Comparison of ENCODE assay signal across 1 cellular context in the genomic region with DNA sequence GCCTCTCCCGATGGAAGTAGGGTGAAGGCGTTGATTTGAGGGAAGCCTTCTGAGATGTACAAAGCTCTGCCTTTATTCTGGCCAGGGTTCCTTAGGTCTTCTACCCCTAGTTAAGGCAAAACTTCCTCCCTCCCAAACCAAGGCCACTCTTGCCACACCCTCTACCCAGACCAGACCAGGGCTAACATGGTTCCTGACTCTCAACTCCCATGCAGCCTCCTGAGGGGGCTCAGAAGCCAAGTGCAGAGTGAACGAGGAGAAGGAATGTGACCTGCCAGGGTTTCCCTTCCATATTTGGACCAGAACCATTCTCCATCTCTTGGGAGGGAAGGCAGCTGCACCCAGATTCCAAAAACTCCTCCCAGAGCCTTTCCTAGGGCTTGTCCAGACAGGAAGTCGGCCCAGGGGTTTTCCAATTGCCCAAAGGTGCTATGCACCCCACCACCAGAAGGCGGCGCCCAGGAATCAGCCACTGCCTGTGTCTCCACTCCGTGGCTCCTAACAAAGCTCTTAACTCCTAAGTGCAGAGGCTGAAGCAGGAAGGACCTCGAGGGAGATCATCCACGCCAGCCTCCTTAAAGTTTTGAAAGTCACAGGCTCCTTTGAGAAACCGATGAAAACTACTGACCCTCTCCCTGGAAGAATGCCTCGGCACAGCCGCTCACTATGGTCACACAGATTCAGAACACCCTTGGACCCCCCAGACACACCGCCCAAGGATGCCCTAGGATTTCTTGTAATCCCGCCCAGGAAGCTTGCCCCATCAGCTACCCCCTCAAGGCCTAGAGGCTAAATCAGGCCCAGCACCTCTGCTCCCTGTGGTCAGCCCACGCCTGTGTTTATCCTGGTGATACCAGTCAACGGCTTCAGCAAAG.
TF ChIP-seq lines count a peak whose summit lies in the region.

No MANE protein-coding gene starts in this region.

TF ChIP-seq in HEK293, 187 proteins besides CTCF, POLR2A, EP300 and RAD21 (continued from another document):
- TF ChIP-seq, protein P1, sequence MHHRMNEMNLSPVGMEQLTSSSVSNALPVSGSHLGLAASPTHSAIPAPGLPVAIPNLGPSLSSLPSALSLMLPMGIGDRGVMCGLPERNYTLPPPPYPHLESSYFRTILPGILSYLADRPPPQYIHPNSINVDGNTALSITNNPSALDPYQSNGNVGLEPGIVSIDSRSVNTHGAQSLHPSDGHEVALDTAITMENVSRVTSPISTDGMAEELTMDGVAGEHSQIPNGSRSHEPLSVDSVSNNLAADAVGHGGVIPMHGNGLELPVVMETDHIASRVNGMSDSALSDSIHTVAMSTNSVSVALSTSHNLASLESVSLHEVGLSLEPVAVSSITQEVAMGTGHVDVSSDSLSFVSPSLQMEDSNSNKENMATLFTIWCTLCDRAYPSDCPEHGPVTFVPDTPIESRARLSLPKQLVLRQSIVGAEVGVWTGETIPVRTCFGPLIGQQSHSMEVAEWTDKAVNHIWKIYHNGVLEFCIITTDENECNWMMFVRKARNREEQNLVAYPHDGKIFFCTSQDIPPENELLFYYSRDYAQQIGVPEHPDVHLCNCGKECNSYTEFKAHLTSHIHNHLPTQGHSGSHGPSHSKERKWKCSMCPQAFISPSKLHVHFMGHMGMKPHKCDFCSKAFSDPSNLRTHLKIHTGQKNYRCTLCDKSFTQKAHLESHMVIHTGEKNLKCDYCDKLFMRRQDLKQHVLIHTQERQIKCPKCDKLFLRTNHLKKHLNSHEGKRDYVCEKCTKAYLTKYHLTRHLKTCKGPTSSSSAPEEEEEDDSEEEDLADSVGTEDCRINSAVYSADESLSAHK (tag by site-specific recombination; IDR thresholded peaks at IDR 0.05): no peak
- no peak for TF ChIP-seq ZNF391 (tag by site-specific recombination; IDR thresholded peaks at IDR 0.05; ENCODE audit: borderline replicate concordance, low read depth)
- 0 out of 2 replicates have a peak, but pooled peaks have one; percentile 36 for TF ChIP-seq ZSCAN30 (tag by site-specific recombination; IDR thresholded peaks at IDR 0.05)
- TF ChIP-seq, protein P2, sequence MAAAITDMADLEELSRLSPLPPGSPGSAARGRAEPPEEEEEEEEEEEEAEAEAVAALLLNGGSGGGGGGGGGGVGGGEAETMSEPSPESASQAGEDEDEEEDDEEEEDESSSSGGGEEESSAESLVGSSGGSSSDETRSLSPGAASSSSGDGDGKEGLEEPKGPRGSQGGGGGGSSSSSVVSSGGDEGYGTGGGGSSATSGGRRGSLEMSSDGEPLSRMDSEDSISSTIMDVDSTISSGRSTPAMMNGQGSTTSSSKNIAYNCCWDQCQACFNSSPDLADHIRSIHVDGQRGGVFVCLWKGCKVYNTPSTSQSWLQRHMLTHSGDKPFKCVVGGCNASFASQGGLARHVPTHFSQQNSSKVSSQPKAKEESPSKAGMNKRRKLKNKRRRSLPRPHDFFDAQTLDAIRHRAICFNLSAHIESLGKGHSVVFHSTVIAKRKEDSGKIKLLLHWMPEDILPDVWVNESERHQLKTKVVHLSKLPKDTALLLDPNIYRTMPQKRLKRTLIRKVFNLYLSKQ (tag by site-specific recombination; IDR thresholded peaks at IDR 0.05; ENCODE audit: borderline replicate concordance): no peak
- TF ChIP-seq IKZF3 (tag by site-specific recombination; IDR thresholded peaks at IDR 0.05): peak; percentile 67
- TF ChIP-seq BCL11A (tag by site-specific recombination; IDR thresholded peaks at IDR 0.05; ENCODE audit: low read depth): no peak
